ENCODE assay signal across 8 cellular contexts in genomic region chr10:128594688-128595087, GRCh38.
"Had no signal": no experiment of that assay in that cellular context is flagged by ENCODE, and none has a peak within 500 bp of the region (broad histone marks: within the 10 kb centered on the region; RNA-seq: fewer than 3 reads in every experiment).

No MANE protein-coding gene starts in this region.

- H3K4me3 ChIP-seq: GM12878 had no signal

- ATAC-seq: GM12878 had no signal

- FAIRE-seq: G401.6, GM12878, GM12891, GM12892, GM18507, GM19239 had no signal

- DNase-seq: GDM1, GF-D8 had no signal
